Comparison of ENCODE assay signal across 28 cellular contexts in the genomic region with DNA sequence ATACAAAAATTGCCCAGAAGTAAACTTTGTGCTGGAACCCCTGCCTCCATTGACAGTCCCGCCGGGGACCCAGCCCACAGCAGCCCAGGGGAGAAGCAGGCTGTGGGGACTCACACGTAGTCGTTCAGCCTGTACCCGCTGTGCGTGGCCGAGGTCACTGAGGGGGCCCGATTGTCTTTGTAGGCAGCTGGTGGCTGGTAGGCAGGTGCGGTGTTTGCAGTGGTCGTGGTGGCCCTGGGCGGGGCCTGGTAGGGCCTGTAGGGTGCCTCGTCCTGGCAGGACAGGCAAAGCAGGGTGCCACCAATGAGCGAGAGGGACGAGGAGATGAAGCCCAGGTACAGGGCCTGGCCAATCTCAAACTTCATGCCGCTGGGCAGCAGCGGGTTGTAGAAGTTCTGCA. TPM values are rescaled to one million over a fixed set of nuclear protein-coding genes. Genes with fewer than 3 reads are reported as not detected.
"Had no signal": no experiment of that assay in that cellular context is flagged by ENCODE, and none has a peak within 500 bp of the region (broad histone marks: within the 10 kb centered on the region; RNA-seq: fewer than 3 reads in every experiment).

No MANE protein-coding gene starts in this region.

- H3K4me3 ChIP-seq: Peyer's patch had no signal

- ATAC-seq: activated naive CD8-positive, alpha-beta T cell treated with anti-CD3 and anti-CD28 coated beads, Interleukin-2, amount 50 U/mL, for 24 hours; activated T-cell treated with anti-CD3 and anti-CD28 coated beads, Interleukin-2, amount 50 U/mL, for 72 hours had no signal

- H3K27ac ChIP-seq: Peyer's patch had no signal

- DNase-seq: activated CD4-positive, alpha-beta memory T cell treated with anti-CD3 and anti-CD28 coated beads for 36 hours; activated CD4-positive, alpha-beta T cell treated with anti-CD3 and anti-CD28 coated beads, Interleukin-2, amount 10 ng/mL, durations not matched to agents 7 days and 5 days; activated CD4-positive, CD25-positive, alpha-beta regulatory T cell; activated naive CD4-positive, alpha-beta T cell; activated naive CD8-positive, alpha-beta T cell treated with anti-CD3 and anti-CD28 coated beads, Interleukin-2, amount 50 U/mL, for 24 hours; activated T-cell treated with anti-CD3 and anti-CD28 coated beads for 4 hours; activated T-cell treated with anti-CD3 and anti-CD28 coated beads, Interleukin-2, amount 50 U/mL, for 72 hours; amniotic stem cell; KG1; NCI-H1092; NCI-H1417; NCI-H1694; NCI-H2029; NCI-H2107; NCI-H510A treated with DMSO at 0.1 percent for 48 hours; NCI-H69; NK-92 treated with Interleukin-12 subunit alpha and Interleukin-12 subunit beta, amount 100 ng/mL, for 24 hours; OCI-M1; Peyer's patch; Right ventricle myocardium superior; T-helper 9 cell had no signal

- H3K36me3 ChIP-seq: Peyer's patch had no signal

- H3K27me3 ChIP-seq: Peyer's patch had no signal

- H3K4me3 Mint-ChIP-seq: activated CD4-positive, alpha-beta memory T cell treated with anti-CD3 and anti-CD28 coated beads for 36 hours; activated CD4-positive, alpha-beta T cell treated with anti-CD3 and anti-CD28 coated beads, Interleukin-2, amount 10 ng/mL, durations not matched to agents 7 days and 5 days; activated naive CD4-positive, alpha-beta T cell treated with anti-CD3 and anti-CD28 coated beads, Interleukin-2, amount 50 U/mL, for 24 hours; activated naive CD8-positive, alpha-beta T cell treated with anti-CD3 and anti-CD28 coated beads, Interleukin-2, amount 50 U/mL, for 24 hours; activated T-cell treated with anti-CD3 and anti-CD28 coated beads, Interleukin-2, amount 50 U/mL, for 72 hours; IgD-negative memory B cell; T-helper 1 cell treated with Interleukin-12 subunit alpha and Interleukin-12 subunit beta and Interleukin-4 antibody, amounts not matched to agents 30 μg/mL and 1 μg/mL, for 36 hours had no signal

- H3K27ac Mint-ChIP-seq: activated CD4-positive, alpha-beta memory T cell treated with anti-CD3 and anti-CD28 coated beads for 36 hours; activated CD4-positive, alpha-beta T cell treated with anti-CD3 and anti-CD28 coated beads, Interleukin-2, amount 10 ng/mL, durations not matched to agents 7 days and 5 days; activated naive CD4-positive, alpha-beta T cell treated with anti-CD3 and anti-CD28 coated beads, Interleukin-2, amount 50 U/mL, for 24 hours; activated naive CD8-positive, alpha-beta T cell treated with anti-CD3 and anti-CD28 coated beads, Interleukin-2, amount 50 U/mL, for 24 hours; activated T-cell treated with anti-CD3 and anti-CD28 coated beads, Interleukin-2, amount 50 U/mL, for 72 hours; activated T-helper 2 cell treated with anti-CD3 and anti-CD28 coated beads, Interferon-gamma antibody, Interleukin-2, Interleukin-4, amounts not matched to agents 10 μg/mL and 5 μg/mL and 100 μg/mL, durations not matched to agents 14 hours and 24 hours and 36 hours; IgD-negative memory B cell; T-helper 1 cell treated with Interleukin-12 subunit alpha and Interleukin-12 subunit beta and Interleukin-4 antibody, amounts not matched to agents 30 μg/mL and 1 μg/mL, for 36 hours had no signal

- H3K27me3 Mint-ChIP-seq: activated CD4-positive, alpha-beta T cell treated with anti-CD3 and anti-CD28 coated beads, Interleukin-2, amount 10 ng/mL, durations not matched to agents 7 days and 5 days; activated naive CD4-positive, alpha-beta T cell treated with anti-CD3 and anti-CD28 coated beads, Interleukin-2, amount 50 U/mL, for 24 hours; activated naive CD8-positive, alpha-beta T cell treated with anti-CD3 and anti-CD28 coated beads, Interleukin-2, amount 50 U/mL, for 24 hours had no signal

- H3K36me3 Mint-ChIP-seq: activated CD4-positive, alpha-beta memory T cell treated with anti-CD3 and anti-CD28 coated beads for 36 hours; activated naive CD4-positive, alpha-beta T cell treated with anti-CD3 and anti-CD28 coated beads, Interleukin-2, amount 50 U/mL, for 24 hours; IgD-negative memory B cell had no signal

- H3K4me1 Mint-ChIP-seq: activated CD4-positive, alpha-beta T cell treated with anti-CD3 and anti-CD28 coated beads, Interleukin-2, amount 10 ng/mL, durations not matched to agents 7 days and 5 days; activated naive CD4-positive, alpha-beta T cell treated with anti-CD3 and anti-CD28 coated beads, Interleukin-2, amount 50 U/mL, for 24 hours; activated naive CD8-positive, alpha-beta T cell treated with anti-CD3 and anti-CD28 coated beads, Interleukin-2, amount 50 U/mL, for 24 hours had no signal

- H3K9me3 ChIP-seq: Peyer's patch had no signal

- H3K4me1 ChIP-seq: Peyer's patch had no signal

- H3K9me3 Mint-ChIP-seq: activated CD4-positive, alpha-beta memory T cell treated with anti-CD3 and anti-CD28 coated beads for 36 hours; activated CD4-positive, alpha-beta T cell treated with anti-CD3 and anti-CD28 coated beads, Interleukin-2, amount 10 ng/mL, durations not matched to agents 7 days and 5 days; activated naive CD4-positive, alpha-beta T cell treated with anti-CD3 and anti-CD28 coated beads, Interleukin-2, amount 50 U/mL, for 24 hours; activated naive CD8-positive, alpha-beta T cell treated with anti-CD3 and anti-CD28 coated beads, Interleukin-2, amount 50 U/mL, for 24 hours; activated T-cell treated with anti-CD3 and anti-CD28 coated beads, Interleukin-2, amount 50 U/mL, for 72 hours; activated T-helper 2 cell treated with anti-CD3 and anti-CD28 coated beads, Interferon-gamma antibody, Interleukin-2, Interleukin-4, amounts not matched to agents 10 μg/mL and 5 μg/mL and 100 μg/mL, durations not matched to agents 14 hours and 24 hours and 36 hours; IgD-negative memory B cell; T-helper 1 cell treated with Interleukin-12 subunit alpha and Interleukin-12 subunit beta and Interleukin-4 antibody, amounts not matched to agents 30 μg/mL and 1 μg/mL, for 36 hours had no signal

RNA-seq across cellular contexts. Expression of gene CLDN14, which starts 19.1 kb away (rescaled TPM):
- total RNA-seq: activated CD4-positive, alpha-beta memory T cell treated with anti-CD3 and anti-CD28 coated beads for 36 hours; activated CD4-positive, alpha-beta T cell treated with anti-CD3 and anti-CD28 coated beads, Interleukin-2, amount 10 ng/mL, durations not matched to agents 7 days and 5 days; activated CD8-positive, alpha-beta memory T cell treated with anti-CD3 and anti-CD28 coated beads for 36 hours; activated T-cell treated with anti-CD3 and anti-CD28 coated beads, Interleukin-2, amount 50 U/mL, for 72 hours; activated T-helper 2 cell treated with anti-CD3 and anti-CD28 coated beads, Interferon-gamma antibody, Interleukin-2, Interleukin-4, amounts not matched to agents 10 μg/mL and 5 μg/mL and 100 μg/mL, durations not matched to agents 14 hours and 24 hours and 36 hours; LHCN-M2; M059J; Peyer's patch; Right ventricle myocardium superior had no signal
- polyA plus RNA-seq: IgD-negative memory B cell had no signal
